ENCODE assay signal across 1 cellular context in the genomic region with DNA sequence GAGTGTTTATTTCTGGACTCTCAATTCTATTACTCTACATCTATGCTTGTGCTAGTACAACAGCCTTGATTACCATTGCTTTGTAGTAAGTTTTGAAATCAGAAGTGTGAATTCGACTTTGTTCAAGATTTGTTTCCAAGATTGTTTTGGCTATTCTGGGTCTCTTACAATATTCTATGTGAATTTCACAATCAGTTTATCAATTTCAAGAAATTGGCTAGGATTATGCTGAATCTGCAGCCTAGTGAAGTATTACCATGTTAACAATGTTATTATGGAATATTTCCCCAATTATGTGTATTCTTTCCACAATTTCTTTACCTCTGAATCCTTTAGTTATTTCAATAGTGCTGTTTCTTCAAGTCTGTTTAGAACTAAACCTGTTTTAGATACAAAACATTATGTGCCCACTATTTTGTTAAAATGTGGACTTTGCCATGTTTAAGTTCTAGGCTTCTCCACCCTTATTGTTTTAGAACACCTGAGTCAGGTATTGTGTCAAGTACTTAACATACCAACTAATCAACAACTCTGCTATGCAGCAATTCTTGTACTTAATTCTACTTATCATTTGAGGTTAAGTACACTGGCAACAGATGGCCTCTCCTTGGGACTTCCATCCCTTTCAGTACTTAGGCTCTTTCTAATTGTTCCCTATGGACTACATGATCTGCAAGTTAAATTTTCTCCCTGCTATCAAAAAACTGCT.
TF ChIP-seq lines count a peak whose summit lies in the region.

No MANE protein-coding gene starts in this region.

TF ChIP-seq in endothelial cell of umbilical vein, 7 proteins besides CTCF, POLR2A, EP300 and RAD21:
- no peak for TF ChIP-seq EZH2 (IDR thresholded peaks at IDR 0.05; ENCODE audit: borderline replicate concordance, low read depth, low read length, severe bottlenecking)
